Comparison of ENCODE assay signal across 18 cellular contexts in genomic region chr17:17874478-17874877, GRCh38. TPM values are rescaled to one million over a fixed set of nuclear protein-coding genes. Genes with fewer than 3 reads are reported as not detected.
A peak's percentile ranks its signal among the peaks of the same experiment; 100 is the strongest.
DNase-seq lines count a peak whose midpoint lies in the region; ATAC-seq and TF ChIP-seq lines count a peak whose summit lies in the region.
"Had no signal": no experiment of that assay in that cellular context is flagged by ENCODE, and none has a peak within 500 bp of the region (broad histone marks: within the 10 kb centered on the region; RNA-seq: fewer than 3 reads in every experiment).

No MANE protein-coding gene starts in this region.

- TF ChIP-seq POLR2A in gastroesophageal sphincter (IDR thresholded peaks at IDR 0.05), result no peak

- peak; percentile 56 for DNase-seq in A172 (ENCODE audit: low spot score)
- DNase-seq in HFF-Myc (ENCODE audit: extremely low read depth, low read depth), result peak; percentile 71
- peak; percentile 78 for DNase-seq in amniotic epithelial cell (ENCODE audit: low read depth)
- no peak for DNase-seq in 8988T
- DNase-seq in stimulated activated CD4-positive, alpha-beta T cell treated with anti-CD3 and anti-CD28 coated beads, Interleukin-2, amount 100 ng/mL, for 24 hours, result no peak
- DNase-seq: activated B cell treated with CpG ODN at 0.5 μM for 24 hours; activated T-cell treated with anti-CD3 and anti-CD28 coated beads, Interleukin-2, amount 50 U/mL, for 48 hours; BE2C; GF-D8; left colon; NCI-H1048; NCI-H524 treated with DMSO at 0.1 percent for 48 hours; stimulated activated CD4-positive, alpha-beta T cell treated with anti-CD3 and anti-CD28 coated beads, Interleukin-12 subunit alpha, Interleukin-12 subunit beta, amount 100 ng/mL, for 4 hours had no signal

- peak overlapping the region in 3 of 4 donors; percentile 1 to 90 (median 89) for H3K27ac ChIP-seq in gastroesophageal sphincter
- H3K27ac ChIP-seq: HL-60 had no signal

- TF ChIP-seq CTCF in HFF-Myc (IDR thresholded peaks at IDR 0.05; ENCODE audit: low read depth, low read length, missing control alignments), result no peak
- no peak for TF ChIP-seq CTCF in gastroesophageal sphincter (IDR thresholded peaks at IDR 0.05)

- peaks cover 0 to 22% of the 10 kb centered on the region in 2 donors for H3K36me3 ChIP-seq in gastroesophageal sphincter
- H3K36me3 ChIP-seq: BE2C had no signal

- H3K4me1 ChIP-seq in gastroesophageal sphincter, result peaks cover 0 to 76% (median 34%) of the 10 kb centered on the region in 3 donors

- no peaks in the 10 kb centered on the region for H3K9me3 ChIP-seq in gastroesophageal sphincter
- H3K9me3 ChIP-seq: BE2C had no signal

- ATAC-seq in gastroesophageal sphincter (no peak), HG02763 (IDR thresholded peaks at IDR 0.05; ENCODE audit: unreplicated experiment) (no peak), GM18868 (IDR thresholded peaks at IDR 0.05; ENCODE audit: unreplicated experiment) (no peak)
- ATAC-seq: esophagus mucosa, left colon had no signal

- TF ChIP-seq EP300 in gastroesophageal sphincter (IDR thresholded peaks at IDR 0.05), result no peak

- H3K27me3 ChIP-seq in gastroesophageal sphincter, result no peaks in the 10 kb centered on the region
- H3K27me3 ChIP-seq: BE2C had no signal

- no CpG with 5 or more reads among the region's 1 CpG for WGBS in gastroesophageal sphincter (ENCODE audit: low coverage in 1 of 2), 2 donors

- H3K4me3 ChIP-seq in HFF-Myc (replicated peaks; ENCODE audit: low read depth, low read length) (no peak overlapping the region), gastroesophageal sphincter (no peak overlapping the region)

RNA-seq across cellular contexts. Expression of gene SREBF1, which starts 37.7 kb away (rescaled TPM):
- 92.5 and 132 TPM in 2 replicates for total RNA-seq in A172 (2014; rRNA removed; shearing (Covaris generic))
- 10 to 100 TPM; 16.1 to 90.7 (median 56.1) TPM for total RNA-seq in gastroesophageal sphincter

Comparison
In these comparisons a context has a peak if more than half of its experiments do, and no peak if none do; other contexts are left out.
1. DNase-seq: peak in A172 (single experiment), HFF-Myc (single experiment) and amniotic epithelial cell (single experiment); none in 8988T (single experiment) and stimulated activated CD4-positive, alpha-beta T cell treated with anti-CD3 and anti-CD28 coated beads, Interleukin-2, amount 100 ng/mL, for 24 hours (0 of 2).